Comparison of ENCODE assay signal across 33 cellular contexts in genomic region chr1:228383773-228384172, GRCh38. TPM values are rescaled to one million over a fixed set of nuclear protein-coding genes. Genes with fewer than 3 reads are reported as not detected.
"Had no signal": no experiment of that assay in that cellular context is flagged by ENCODE, and none has a peak within 500 bp of the region (broad histone marks: within the 10 kb centered on the region; RNA-seq: fewer than 3 reads in every experiment).

No MANE protein-coding gene starts in this region.

- ATAC-seq: activated naive CD4-positive, alpha-beta T cell treated with anti-CD3 and anti-CD28 coated beads, Interleukin-2, amount 50 U/mL, for 72 hours; activated naive CD8-positive, alpha-beta T cell treated with anti-CD3 and anti-CD28 coated beads, Interleukin-2, amount 50 U/mL, for 24 hours; activated T-cell treated with anti-CD3 and anti-CD28 coated beads, Interleukin-2, amount 50 U/mL, for 4 hours; activated T-cell treated with anti-CD3 and anti-CD28 coated beads, Interleukin-2, amount 50 U/mL, for 72 hours; activated T-helper 17 cell treated with anti-CD3 and anti-CD28 coated beads, Interleukin-2, amount 50 U/mL, for 72 hours; body of pancreas had no signal

- H3K4me1 ChIP-seq: ascending aorta had no signal

- H3K9me3 ChIP-seq: adrenal gland, ascending aorta, body of pancreas, breast epithelium had no signal

- DNase-seq: activated effector memory CD4-positive, alpha-beta T cell treated with anti-CD3 and anti-CD28 coated beads, Interleukin-2, amount 50 U/mL, for 16 hours; activated effector memory CD4-positive, alpha-beta T cell treated with Interleukin-2 at 50 U/mL for 16 hours; activated gamma-delta T cell; activated gamma-delta T cell treated with Interleukin-2 at 50 U/mL for 16 hours; activated naive CD4-positive, alpha-beta T cell; activated naive CD4-positive, alpha-beta T cell treated with anti-CD3 and anti-CD28 coated beads for 36 hours; activated naive CD4-positive, alpha-beta T cell treated with anti-CD3 and anti-CD28 coated beads, Interleukin-2, amount 10 ng/mL, durations not matched to agents 7 days and 5 days; activated naive CD4-positive, alpha-beta T cell treated with anti-CD3 and anti-CD28 coated beads, Interleukin-2, amount 50 U/mL, for 16 hours; activated naive CD4-positive, alpha-beta T cell treated with Interleukin-2 at 50 U/mL for 16 hours; activated naive CD8-positive, alpha-beta T cell treated with anti-CD3 and anti-CD28 coated beads for 36 hours; activated naive CD8-positive, alpha-beta T cell treated with anti-CD3 and anti-CD28 coated beads, Interleukin-2, amount 50 U/mL, for 24 hours; activated T-cell treated with anti-CD3 and anti-CD28 coated beads, Interleukin-2, amount 50 U/mL, for 1 hour; activated T-cell treated with anti-CD3 and anti-CD28 coated beads, Interleukin-2, amount 50 U/mL, for 24 hours; activated T-cell treated with anti-CD3 and anti-CD28 coated beads, Interleukin-2, amount 50 U/mL, for 4 hours; activated T-cell treated with anti-CD3 and anti-CD28 coated beads, Interleukin-2, amount 50 U/mL, for 48 hours; activated T-cell treated with anti-CD3 and anti-CD28 coated beads, Interleukin-2, amount 50 U/mL, for 72 hours; amniotic stem cell; amygdala; anterior cingulate cortex; aorta; body of pancreas; brain microvascular endothelial cell; caudate nucleus; central memory CD4-positive, alpha-beta T cell; cerebellar nuclear complex had no signal

- FAIRE-seq: astrocyte, bronchial epithelial cell had no signal

- H3K36me3 ChIP-seq: adrenal gland, ascending aorta, brain microvascular endothelial cell, breast epithelium, cardiac muscle cell had no signal

- H3K27me3 ChIP-seq: adrenal gland, ascending aorta, body of pancreas, brain microvascular endothelial cell, breast epithelium had no signal

- H3K4me3 ChIP-seq: adrenal gland, ascending aorta, body of pancreas, breast epithelium, cardiac muscle cell had no signal

- H3K27ac ChIP-seq: adrenal gland, ascending aorta, body of pancreas, brain microvascular endothelial cell, breast epithelium, cardiac muscle cell had no signal

RNA-seq across cellular contexts. Expression of gene TRIM17, which starts 32.9 kb away (rescaled TPM):
- total RNA-seq: ascending aorta had no signal
- polyA plus RNA-seq: aorta had no signal
